Comparison of ENCODE assay signal across 2 cellular contexts in the genomic region with DNA sequence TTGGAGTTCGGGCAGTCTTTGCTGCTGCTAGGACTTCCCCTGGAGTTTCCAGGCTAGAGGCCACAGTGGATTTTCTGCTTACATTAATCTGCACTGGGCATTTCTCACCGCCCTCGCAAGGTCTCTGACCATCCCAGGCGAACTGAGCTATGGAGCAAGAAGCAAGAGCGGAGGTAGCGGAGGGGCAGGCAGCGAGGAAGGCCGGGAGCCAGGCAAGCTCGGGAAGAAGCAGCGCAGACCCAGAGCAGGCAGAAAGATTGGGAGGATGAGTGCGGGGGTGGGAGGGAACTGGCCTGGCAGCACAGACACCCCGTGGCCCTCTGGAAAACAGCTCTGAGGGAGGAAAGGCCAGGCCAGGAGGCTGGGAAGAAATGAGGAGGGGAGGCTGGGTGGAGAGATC.
TF ChIP-seq lines count a peak whose summit lies in the region.

No MANE protein-coding gene starts in this region.

TF ChIP-seq in GM23338, 12 proteins besides CTCF, POLR2A, EP300 and RAD21 (continues in another document):
- TF ChIP-seq JUNB (IDR thresholded peaks at IDR 0.05; ENCODE audit: unreplicated experiment) (no peak), ZNF114 (CRISPR knock-in tag; IDR thresholded peaks at IDR 0.05) (no peak), POLR2AphosphoS5 (IDR thresholded peaks at IDR 0.05; ENCODE audit: low read depth) (no peak), EZH2 (IDR thresholded peaks at IDR 0.05; ENCODE audit: low read depth, unreplicated experiment) (no peak), REST (IDR thresholded peaks at IDR 0.05; ENCODE audit: unreplicated experiment) (no peak), CREB1 (CRISPR knock-in tag; IDR thresholded peaks at IDR 0.05; ENCODE audit: low read depth) (no peak), ZNF462 (CRISPR knock-in tag; IDR thresholded peaks at IDR 0.05) (no peak), EZH2phosphoT487 (IDR thresholded peaks at IDR 0.05; ENCODE audit: unreplicated experiment) (no peak), ZNF331 (CRISPR knock-in tag; IDR thresholded peaks at IDR 0.05; ENCODE audit: low read depth) (no peak), STAT1 (IDR thresholded peaks at IDR 0.05; ENCODE audit: unreplicated experiment) (no peak), NANOG (IDR thresholded peaks at IDR 0.05; ENCODE audit: borderline replicate concordance) (no peak)

TF ChIP-seq in GM12878, 131 proteins besides CTCF, POLR2A, EP300 and RAD21:
- TF ChIP-seq, protein P1, sequence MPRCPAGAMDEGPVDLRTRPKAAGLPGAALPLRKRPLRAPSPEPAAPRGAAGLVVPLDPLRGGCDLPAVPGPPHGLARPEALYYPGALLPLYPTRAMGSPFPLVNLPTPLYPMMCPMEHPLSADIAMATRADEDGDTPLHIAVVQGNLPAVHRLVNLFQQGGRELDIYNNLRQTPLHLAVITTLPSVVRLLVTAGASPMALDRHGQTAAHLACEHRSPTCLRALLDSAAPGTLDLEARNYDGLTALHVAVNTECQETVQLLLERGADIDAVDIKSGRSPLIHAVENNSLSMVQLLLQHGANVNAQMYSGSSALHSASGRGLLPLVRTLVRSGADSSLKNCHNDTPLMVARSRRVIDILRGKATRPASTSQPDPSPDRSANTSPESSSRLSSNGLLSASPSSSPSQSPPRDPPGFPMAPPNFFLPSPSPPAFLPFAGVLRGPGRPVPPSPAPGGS (IDR thresholded peaks at IDR 0.05; ENCODE audit: borderline replicate concordance, insufficient read depth, low read depth, low read length, poor library complexity, severe bottlenecking), result no peak
- TF ChIP-seq NFYA (IDR thresholded peaks at IDR 0.05; ENCODE audit: borderline replicate concordance, low read depth, low read length) (no peak), PKNOX1 (IDR thresholded peaks at IDR 0.05) (no peak), CREM (IDR thresholded peaks at IDR 0.05; ENCODE audit: low read depth) (no peak), POLR2AphosphoS2 (IDR thresholded peaks at IDR 0.05; ENCODE audit: low read depth, low read length) (peak; percentile 46; the same call in 1 of the 2 replicates), SMAD5 (IDR thresholded peaks at IDR 0.05; ENCODE audit: low read depth) (0 out of 2 replicates have a peak, but pooled peaks have one; percentile 13)
TF ChIP-seq in GM12878: peak in this region for 2.
